In genomic region chr22:26658671-26659478, GRCh38 we compare ENCODE assay signal across 1 cellular context.
A peak's percentile ranks its signal among the peaks of the same experiment; 100 is the strongest.
TF ChIP-seq lines count a peak whose summit lies in the region.

No MANE protein-coding gene starts in this region.

TF ChIP-seq in K562, 482 proteins besides CTCF, POLR2A, EP300 and RAD21 (continued from another document and continues in another):
- no peak for TF ChIP-seq SNAPC5 (CRISPR knock-in tag; IDR thresholded peaks at IDR 0.05)
- TF ChIP-seq ZNF436 (CRISPR knock-in tag; IDR thresholded peaks at IDR 0.05): no peak
- TF ChIP-seq ZBTB26 (CRISPR knock-in tag; IDR thresholded peaks at IDR 0.05): no peak
- no peak for TF ChIP-seq NCOA4 (IDR thresholded peaks at IDR 0.05; ENCODE audit: partially characterized antibody)
- TF ChIP-seq ATF4 (CRISPR knock-in tag; IDR thresholded peaks at IDR 0.05): no peak
- no peak for TF ChIP-seq PPARD (CRISPR knock-in tag; IDR thresholded peaks at IDR 0.05)
- no peak for TF ChIP-seq ETS2 (tag; IDR thresholded peaks at IDR 0.05; ENCODE audit: borderline replicate concordance, poor library complexity, severe bottlenecking)
- no peak for TF ChIP-seq GTF2A2 (tag; IDR thresholded peaks at IDR 0.05)
- no peak for TF ChIP-seq FIP1L1 (IDR thresholded peaks at IDR 0.05; ENCODE audit: low read depth, low read length, poor library complexity, severe bottlenecking)
- TF ChIP-seq ATF7 (IDR thresholded peaks at IDR 0.05): peak; percentile 67
- TF ChIP-seq ZNF165 (CRISPR knock-in tag; IDR thresholded peaks at IDR 0.05; ENCODE audit: borderline replicate concordance): no peak
- TF ChIP-seq HDAC8 (tag; IDR thresholded peaks at IDR 0.05): no peak
- no peak for TF ChIP-seq GABPB1 (CRISPR knock-in tag; IDR thresholded peaks at IDR 0.05)
- TF ChIP-seq XRCC4 (IDR thresholded peaks at IDR 0.05; ENCODE audit: extremely low read depth, insufficient read depth, insufficient read length): no peak
- peak; percentile 78 for TF ChIP-seq RAD51 (IDR thresholded peaks at IDR 0.05; ENCODE audit: borderline replicate concordance, low read depth)
- no peak for TF ChIP-seq ZNF609 (CRISPR knock-in tag; IDR thresholded peaks at IDR 0.05; ENCODE audit: borderline replicate concordance)
- TF ChIP-seq E2F3 (CRISPR knock-in tag; IDR thresholded peaks at IDR 0.05): no peak
- TF ChIP-seq ATF1 (CRISPR knock-in tag; IDR thresholded peaks at IDR 0.05): no peak
- TF ChIP-seq ATF1 (tag; IDR thresholded peaks at IDR 0.05): peak; percentile 41; the same call in 1 of the 2 replicates
- no peak; the same call in 1 of the 2 replicates for TF ChIP-seq MGA (IDR thresholded peaks at IDR 0.05)
- no peak for TF ChIP-seq ZBTB1 (CRISPR knock-in tag; IDR thresholded peaks at IDR 0.05; ENCODE audit: borderline replicate concordance, low read depth)
- no peak for TF ChIP-seq E4F1 (CRISPR knock-in tag; IDR thresholded peaks at IDR 0.05; ENCODE audit: borderline replicate concordance)
- no peak for TF ChIP-seq ZFP1 (CRISPR knock-in tag; IDR thresholded peaks at IDR 0.05)
- no peak for TF ChIP-seq PURB (CRISPR knock-in tag; IDR thresholded peaks at IDR 0.05; ENCODE audit: low read depth)
- TF ChIP-seq ZNF175 (CRISPR knock-in tag; IDR thresholded peaks at IDR 0.05; ENCODE audit: low read depth): no peak
- peak; percentile 31; the same call in 1 of the 2 replicates for TF ChIP-seq FOXA1 (IDR thresholded peaks at IDR 0.05; ENCODE audit: borderline replicate concordance)
- TF ChIP-seq THAP7 (CRISPR knock-in tag; IDR thresholded peaks at IDR 0.05): no peak
- no peak for TF ChIP-seq FOXM1 (IDR thresholded peaks at IDR 0.05; ENCODE audit: low read depth)
- TF ChIP-seq FOXM1 (CRISPR knock-in tag; IDR thresholded peaks at IDR 0.05; ENCODE audit: low read depth): no peak
- no peak for TF ChIP-seq ZNF668 (CRISPR knock-in tag; IDR thresholded peaks at IDR 0.05)
- TF ChIP-seq HIVEP1 (CRISPR knock-in tag; IDR thresholded peaks at IDR 0.05): no peak
- no peak for TF ChIP-seq TEAD4 (IDR thresholded peaks at IDR 0.05; ENCODE audit: low read length)
- TF ChIP-seq TEAD4 (CRISPR knock-in tag; IDR thresholded peaks at IDR 0.05; ENCODE audit: borderline replicate concordance): no peak
- TF ChIP-seq HCFC1 (IDR thresholded peaks at IDR 0.05; ENCODE audit: low read depth, low read length): no peak
- TF ChIP-seq FOSL1 (tag; conservative IDR thresholded peaks at IDR 0.05): peak; percentile 91
- no peak; the same call in 1 of the 2 replicates for TF ChIP-seq CREM (IDR thresholded peaks at IDR 0.05; ENCODE audit: low read depth)
- TF ChIP-seq ZEB2 (IDR thresholded peaks at IDR 0.05): peak; percentile 88
- no peak for TF ChIP-seq ZNF384 (IDR thresholded peaks at IDR 0.05; ENCODE audit: low read depth, low read length)
- no peak for TF ChIP-seq CSDE1 (IDR thresholded peaks at IDR 0.05)
- TF ChIP-seq MITF (IDR thresholded peaks at IDR 0.05): no peak
- TF ChIP-seq MIER1 (IDR thresholded peaks at IDR 0.05; ENCODE audit: low read depth): no peak
- no peak for TF ChIP-seq PHB2 (IDR thresholded peaks at IDR 0.05; ENCODE audit: low read depth)
